In the genomic region with DNA sequence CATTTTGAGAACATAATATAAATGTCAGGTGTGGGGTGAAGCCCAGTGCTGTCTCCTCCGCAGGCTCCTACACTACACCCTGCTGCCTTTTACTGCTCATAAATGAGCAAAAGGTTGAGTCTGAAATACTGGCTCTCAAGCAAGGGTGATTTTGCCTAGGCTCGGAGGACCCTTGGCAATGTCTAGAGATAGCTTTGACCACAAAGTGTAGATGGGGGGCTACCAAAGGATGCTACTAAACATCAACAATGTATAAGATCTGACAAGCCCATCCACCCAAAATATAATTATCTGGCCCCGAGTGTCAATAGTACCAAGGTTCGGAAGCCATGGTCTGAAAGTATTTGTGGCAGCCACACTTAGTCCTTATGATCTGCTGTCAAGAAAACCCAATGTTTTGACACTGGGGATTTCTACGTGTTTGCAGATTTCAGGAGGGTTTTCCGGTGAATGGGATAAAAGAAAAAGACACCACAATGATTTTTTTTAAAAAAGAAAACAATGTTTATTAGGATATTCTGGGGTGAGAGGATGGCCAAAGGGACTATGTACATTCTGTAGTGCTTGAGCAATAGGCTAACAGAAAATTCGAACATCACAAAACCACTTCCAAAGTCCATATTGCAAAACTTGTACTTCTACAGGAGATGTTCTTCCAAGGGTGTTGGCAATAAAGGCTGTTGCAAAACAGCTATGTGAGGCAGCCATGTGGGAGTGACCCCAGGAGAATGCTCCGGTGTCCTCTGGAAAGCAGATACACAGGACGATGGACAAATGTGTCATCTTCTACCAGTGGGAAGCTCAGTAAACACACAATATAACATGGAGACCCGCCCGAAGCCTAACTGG, we compare ENCODE assay signal across 1 cellular context.
TF ChIP-seq lines count a peak whose summit lies in the region.

No MANE protein-coding gene starts in this region.

TF ChIP-seq in HepG2, 621 proteins besides CTCF, POLR2A, EP300 and RAD21 (continued from another document and continues in another):
- TF ChIP-seq, protein P1, sequence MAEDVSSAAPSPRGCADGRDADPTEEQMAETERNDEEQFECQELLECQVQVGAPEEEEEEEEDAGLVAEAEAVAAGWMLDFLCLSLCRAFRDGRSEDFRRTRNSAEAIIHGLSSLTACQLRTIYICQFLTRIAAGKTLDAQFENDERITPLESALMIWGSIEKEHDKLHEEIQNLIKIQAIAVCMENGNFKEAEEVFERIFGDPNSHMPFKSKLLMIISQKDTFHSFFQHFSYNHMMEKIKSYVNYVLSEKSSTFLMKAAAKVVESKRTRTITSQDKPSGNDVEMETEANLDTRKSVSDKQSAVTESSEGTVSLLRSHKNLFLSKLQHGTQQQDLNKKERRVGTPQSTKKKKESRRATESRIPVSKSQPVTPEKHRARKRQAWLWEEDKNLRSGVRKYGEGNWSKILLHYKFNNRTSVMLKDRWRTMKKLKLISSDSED (CRISPR knock-in tag; IDR thresholded peaks at IDR 0.05): no peak
- no peak for TF ChIP-seq ZNF619 (CRISPR knock-in tag; IDR thresholded peaks at IDR 0.05)
- no peak for TF ChIP-seq ZNF569 (CRISPR knock-in tag; IDR thresholded peaks at IDR 0.05; ENCODE audit: borderline replicate concordance)
- TF ChIP-seq, protein P2, sequence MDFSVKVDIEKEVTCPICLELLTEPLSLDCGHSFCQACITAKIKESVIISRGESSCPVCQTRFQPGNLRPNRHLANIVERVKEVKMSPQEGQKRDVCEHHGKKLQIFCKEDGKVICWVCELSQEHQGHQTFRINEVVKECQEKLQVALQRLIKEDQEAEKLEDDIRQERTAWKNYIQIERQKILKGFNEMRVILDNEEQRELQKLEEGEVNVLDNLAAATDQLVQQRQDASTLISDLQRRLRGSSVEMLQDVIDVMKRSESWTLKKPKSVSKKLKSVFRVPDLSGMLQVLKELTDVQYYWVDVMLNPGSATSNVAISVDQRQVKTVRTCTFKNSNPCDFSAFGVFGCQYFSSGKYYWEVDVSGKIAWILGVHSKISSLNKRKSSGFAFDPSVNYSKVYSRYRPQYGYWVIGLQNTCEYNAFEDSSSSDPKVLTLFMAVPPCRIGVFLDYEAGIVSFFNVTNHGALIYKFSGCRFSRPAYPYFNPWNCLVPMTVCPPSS (IDR thresholded peaks at IDR 0.05): no peak
- peak; percentile 54; the same call in 1 of the 2 replicates for TF ChIP-seq ZMYM2 (CRISPR knock-in tag; IDR thresholded peaks at IDR 0.05)
- TF ChIP-seq ZNF451 (CRISPR knock-in tag; IDR thresholded peaks at IDR 0.05): no peak
- TF ChIP-seq, protein P3, sequence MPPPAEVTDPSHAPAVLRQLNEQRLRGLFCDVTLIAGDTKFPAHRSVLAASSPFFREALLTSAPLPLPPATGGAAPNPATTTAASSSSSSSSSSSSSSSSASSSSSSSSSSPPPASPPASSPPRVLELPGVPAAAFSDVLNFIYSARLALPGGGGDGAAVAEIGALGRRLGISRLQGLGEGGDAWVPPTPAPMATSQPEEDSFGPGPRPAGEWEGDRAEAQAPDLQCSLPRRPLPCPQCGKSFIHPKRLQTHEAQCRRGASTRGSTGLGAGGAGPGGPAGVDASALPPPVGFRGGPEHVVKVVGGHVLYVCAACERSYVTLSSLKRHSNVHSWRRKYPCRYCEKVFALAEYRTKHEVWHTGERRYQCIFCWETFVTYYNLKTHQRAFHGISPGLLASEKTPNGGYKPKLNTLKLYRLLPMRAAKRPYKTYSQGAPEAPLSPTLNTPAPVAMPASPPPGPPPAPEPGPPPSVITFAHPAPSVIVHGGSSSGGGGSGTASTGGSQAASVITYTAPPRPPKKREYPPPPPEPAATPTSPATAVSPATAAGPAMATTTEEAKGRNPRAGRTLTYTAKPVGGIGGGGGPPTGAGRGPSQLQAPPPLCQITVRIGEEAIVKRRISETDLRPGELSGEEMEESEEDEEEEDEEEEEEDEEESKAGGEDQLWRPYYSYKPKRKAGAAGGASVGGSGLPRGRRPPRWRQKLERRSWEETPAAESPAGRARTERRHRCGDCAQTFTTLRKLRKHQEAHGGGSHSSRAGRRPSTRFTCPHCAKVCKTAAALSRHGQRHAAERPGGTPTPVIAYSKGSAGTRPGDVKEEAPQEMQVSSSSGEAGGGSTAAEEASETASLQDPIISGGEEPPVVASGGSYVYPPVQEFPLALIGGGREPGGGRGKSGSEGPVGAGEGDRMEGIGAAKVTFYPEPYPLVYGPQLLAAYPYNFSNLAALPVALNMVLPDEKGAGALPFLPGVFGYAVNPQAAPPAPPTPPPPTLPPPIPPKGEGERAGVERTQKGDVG (CRISPR knock-in tag; IDR thresholded peaks at IDR 0.05; ENCODE audit: borderline replicate concordance): no peak; the same call in 1 of the 2 replicates
- TF ChIP-seq FOXA1 (IDR thresholded peaks at IDR 0.05): no peak
- TF ChIP-seq FOXA1 (CRISPR knock-in tag; IDR thresholded peaks at IDR 0.05): peak; percentile 87
- no peak for TF ChIP-seq SOX6 (IDR thresholded peaks at IDR 0.05)
- peak; percentile 99 for TF ChIP-seq SOX6 (CRISPR knock-in tag; IDR thresholded peaks at IDR 0.05)
- peak; percentile 97 for TF ChIP-seq ZNF614 (CRISPR knock-in tag; IDR thresholded peaks at IDR 0.05; ENCODE audit: borderline replicate concordance)
- no peak for TF ChIP-seq ZNF432 (CRISPR knock-in tag; IDR thresholded peaks at IDR 0.05; ENCODE audit: borderline replicate concordance)
- no peak; the same call in 1 of the 2 replicates for TF ChIP-seq ZNF878 (CRISPR knock-in tag; IDR thresholded peaks at IDR 0.05)
- no peak for TF ChIP-seq ZNF768 (CRISPR knock-in tag; IDR thresholded peaks at IDR 0.05)
- no peak for TF ChIP-seq ZNF780A (CRISPR knock-in tag; IDR thresholded peaks at IDR 0.05)
- TF ChIP-seq, protein P4, sequence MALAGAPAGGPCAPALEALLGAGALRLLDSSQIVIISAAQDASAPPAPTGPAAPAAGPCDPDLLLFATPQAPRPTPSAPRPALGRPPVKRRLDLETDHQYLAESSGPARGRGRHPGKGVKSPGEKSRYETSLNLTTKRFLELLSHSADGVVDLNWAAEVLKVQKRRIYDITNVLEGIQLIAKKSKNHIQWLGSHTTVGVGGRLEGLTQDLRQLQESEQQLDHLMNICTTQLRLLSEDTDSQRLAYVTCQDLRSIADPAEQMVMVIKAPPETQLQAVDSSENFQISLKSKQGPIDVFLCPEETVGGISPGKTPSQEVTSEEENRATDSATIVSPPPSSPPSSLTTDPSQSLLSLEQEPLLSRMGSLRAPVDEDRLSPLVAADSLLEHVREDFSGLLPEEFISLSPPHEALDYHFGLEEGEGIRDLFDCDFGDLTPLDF (CRISPR knock-in tag; IDR thresholded peaks at IDR 0.05): no peak
- TF ChIP-seq, protein P5, sequence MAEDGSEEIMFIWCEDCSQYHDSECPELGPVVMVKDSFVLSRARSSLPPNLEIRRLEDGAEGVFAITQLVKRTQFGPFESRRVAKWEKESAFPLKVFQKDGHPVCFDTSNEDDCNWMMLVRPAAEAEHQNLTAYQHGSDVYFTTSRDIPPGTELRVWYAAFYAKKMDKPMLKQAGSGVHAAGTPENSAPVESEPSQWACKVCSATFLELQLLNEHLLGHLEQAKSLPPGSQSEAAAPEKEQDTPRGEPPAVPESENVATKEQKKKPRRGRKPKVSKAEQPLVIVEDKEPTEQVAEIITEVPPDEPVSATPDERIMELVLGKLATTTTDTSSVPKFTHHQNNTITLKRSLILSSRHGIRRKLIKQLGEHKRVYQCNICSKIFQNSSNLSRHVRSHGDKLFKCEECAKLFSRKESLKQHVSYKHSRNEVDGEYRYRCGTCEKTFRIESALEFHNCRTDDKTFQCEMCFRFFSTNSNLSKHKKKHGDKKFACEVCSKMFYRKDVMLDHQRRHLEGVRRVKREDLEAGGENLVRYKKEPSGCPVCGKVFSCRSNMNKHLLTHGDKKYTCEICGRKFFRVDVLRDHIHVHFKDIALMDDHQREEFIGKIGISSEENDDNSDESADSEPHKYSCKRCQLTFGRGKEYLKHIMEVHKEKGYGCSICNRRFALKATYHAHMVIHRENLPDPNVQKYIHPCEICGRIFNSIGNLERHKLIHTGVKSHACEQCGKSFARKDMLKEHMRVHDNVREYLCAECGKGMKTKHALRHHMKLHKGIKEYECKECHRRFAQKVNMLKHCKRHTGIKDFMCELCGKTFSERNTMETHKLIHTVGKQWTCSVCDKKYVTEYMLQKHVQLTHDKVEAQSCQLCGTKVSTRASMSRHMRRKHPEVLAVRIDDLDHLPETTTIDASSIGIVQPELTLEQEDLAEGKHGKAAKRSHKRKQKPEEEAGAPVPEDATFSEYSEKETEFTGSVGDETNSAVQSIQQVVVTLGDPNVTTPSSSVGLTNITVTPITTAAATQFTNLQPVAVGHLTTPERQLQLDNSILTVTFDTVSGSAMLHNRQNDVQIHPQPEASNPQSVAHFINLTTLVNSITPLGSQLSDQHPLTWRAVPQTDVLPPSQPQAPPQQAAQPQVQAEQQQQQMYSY (CRISPR knock-in tag; IDR thresholded peaks at IDR 0.05): no peak
- TF ChIP-seq GABPA (IDR thresholded peaks at IDR 0.05; ENCODE audit: low read depth, low read length): no peak
- TF ChIP-seq GABPA (CRISPR knock-in tag; IDR thresholded peaks at IDR 0.05; ENCODE audit: low read depth): peak; percentile 47
- TF ChIP-seq, protein P6, sequence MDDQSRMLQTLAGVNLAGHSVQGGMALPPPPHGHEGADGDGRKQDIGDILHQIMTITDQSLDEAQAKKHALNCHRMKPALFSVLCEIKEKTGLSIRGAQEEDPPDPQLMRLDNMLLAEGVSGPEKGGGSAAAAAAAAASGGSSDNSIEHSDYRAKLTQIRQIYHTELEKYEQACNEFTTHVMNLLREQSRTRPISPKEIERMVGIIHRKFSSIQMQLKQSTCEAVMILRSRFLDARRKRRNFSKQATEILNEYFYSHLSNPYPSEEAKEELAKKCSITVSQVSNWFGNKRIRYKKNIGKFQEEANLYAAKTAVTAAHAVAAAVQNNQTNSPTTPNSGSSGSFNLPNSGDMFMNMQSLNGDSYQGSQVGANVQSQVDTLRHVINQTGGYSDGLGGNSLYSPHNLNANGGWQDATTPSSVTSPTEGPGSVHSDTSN (CRISPR knock-in tag; IDR thresholded peaks at IDR 0.05; ENCODE audit: borderline replicate concordance): no peak
- peak; percentile 59; the same call in 1 of the 2 replicates for TF ChIP-seq PPARG (CRISPR knock-in tag; conservative IDR thresholded peaks at IDR 0.05)
- TF ChIP-seq ZNF777 (CRISPR knock-in tag; IDR thresholded peaks at IDR 0.05): no peak
- TF ChIP-seq, protein P7, sequence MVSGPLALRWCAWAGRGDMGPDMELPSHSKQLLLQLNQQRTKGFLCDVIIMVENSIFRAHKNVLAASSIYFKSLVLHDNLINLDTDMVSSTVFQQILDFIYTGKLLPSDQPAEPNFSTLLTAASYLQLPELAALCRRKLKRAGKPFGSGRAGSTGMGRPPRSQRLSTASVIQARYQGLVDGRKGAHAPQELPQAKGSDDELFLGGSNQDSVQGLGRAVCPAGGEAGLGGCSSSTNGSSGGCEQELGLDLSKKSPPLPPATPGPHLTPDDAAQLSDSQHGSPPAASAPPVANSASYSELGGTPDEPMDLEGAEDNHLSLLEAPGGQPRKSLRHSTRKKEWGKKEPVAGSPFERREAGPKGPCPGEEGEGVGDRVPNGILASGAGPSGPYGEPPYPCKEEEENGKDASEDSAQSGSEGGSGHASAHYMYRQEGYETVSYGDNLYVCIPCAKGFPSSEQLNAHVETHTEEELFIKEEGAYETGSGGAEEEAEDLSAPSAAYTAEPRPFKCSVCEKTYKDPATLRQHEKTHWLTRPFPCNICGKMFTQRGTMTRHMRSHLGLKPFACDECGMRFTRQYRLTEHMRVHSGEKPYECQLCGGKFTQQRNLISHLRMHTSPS (CRISPR knock-in tag; IDR thresholded peaks at IDR 0.05; ENCODE audit: low read depth): no peak
- TF ChIP-seq, protein P8, sequence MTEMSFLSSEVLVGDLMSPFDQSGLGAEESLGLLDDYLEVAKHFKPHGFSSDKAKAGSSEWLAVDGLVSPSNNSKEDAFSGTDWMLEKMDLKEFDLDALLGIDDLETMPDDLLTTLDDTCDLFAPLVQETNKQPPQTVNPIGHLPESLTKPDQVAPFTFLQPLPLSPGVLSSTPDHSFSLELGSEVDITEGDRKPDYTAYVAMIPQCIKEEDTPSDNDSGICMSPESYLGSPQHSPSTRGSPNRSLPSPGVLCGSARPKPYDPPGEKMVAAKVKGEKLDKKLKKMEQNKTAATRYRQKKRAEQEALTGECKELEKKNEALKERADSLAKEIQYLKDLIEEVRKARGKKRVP (CRISPR knock-in tag; IDR thresholded peaks at IDR 0.05): peak in 1 of 2 experiments; percentile 83; a peak in 2 of 4 replicates
- TF ChIP-seq, protein P9, sequence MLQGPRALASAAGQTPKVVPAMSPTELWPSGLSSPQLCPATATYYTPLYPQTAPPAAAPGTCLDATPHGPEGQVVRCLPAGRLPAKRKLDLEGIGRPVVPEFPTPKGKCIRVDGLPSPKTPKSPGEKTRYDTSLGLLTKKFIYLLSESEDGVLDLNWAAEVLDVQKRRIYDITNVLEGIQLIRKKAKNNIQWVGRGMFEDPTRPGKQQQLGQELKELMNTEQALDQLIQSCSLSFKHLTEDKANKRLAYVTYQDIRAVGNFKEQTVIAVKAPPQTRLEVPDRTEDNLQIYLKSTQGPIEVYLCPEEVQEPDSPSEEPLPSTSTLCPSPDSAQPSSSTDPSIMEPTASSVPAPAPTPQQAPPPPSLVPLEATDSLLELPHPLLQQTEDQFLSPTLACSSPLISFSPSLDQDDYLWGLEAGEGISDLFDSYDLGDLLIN (CRISPR knock-in tag; IDR thresholded peaks at IDR 0.05; ENCODE audit: borderline replicate concordance): no peak
- no peak for TF ChIP-seq CHCHD3 (CRISPR knock-in tag; IDR thresholded peaks at IDR 0.05)
- TF ChIP-seq HNRNPK (IDR thresholded peaks at IDR 0.05; ENCODE audit: low read depth, low read length, poor library complexity, severe bottlenecking): no peak
- TF ChIP-seq ZNF235 (CRISPR knock-in tag; IDR thresholded peaks at IDR 0.05; ENCODE audit: borderline replicate concordance): no peak
- TF ChIP-seq, protein P10, sequence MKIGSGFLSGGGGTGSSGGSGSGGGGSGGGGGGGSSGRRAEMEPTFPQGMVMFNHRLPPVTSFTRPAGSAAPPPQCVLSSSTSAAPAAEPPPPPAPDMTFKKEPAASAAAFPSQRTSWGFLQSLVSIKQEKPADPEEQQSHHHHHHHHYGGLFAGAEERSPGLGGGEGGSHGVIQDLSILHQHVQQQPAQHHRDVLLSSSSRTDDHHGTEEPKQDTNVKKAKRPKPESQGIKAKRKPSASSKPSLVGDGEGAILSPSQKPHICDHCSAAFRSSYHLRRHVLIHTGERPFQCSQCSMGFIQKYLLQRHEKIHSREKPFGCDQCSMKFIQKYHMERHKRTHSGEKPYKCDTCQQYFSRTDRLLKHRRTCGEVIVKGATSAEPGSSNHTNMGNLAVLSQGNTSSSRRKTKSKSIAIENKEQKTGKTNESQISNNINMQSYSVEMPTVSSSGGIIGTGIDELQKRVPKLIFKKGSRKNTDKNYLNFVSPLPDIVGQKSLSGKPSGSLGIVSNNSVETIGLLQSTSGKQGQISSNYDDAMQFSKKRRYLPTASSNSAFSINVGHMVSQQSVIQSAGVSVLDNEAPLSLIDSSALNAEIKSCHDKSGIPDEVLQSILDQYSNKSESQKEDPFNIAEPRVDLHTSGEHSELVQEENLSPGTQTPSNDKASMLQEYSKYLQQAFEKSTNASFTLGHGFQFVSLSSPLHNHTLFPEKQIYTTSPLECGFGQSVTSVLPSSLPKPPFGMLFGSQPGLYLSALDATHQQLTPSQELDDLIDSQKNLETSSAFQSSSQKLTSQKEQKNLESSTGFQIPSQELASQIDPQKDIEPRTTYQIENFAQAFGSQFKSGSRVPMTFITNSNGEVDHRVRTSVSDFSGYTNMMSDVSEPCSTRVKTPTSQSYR (CRISPR knock-in tag; IDR thresholded peaks at IDR 0.05; ENCODE audit: borderline replicate concordance): peak; percentile 72; the same call in 1 of the 2 replicates
- TF ChIP-seq, protein P11, sequence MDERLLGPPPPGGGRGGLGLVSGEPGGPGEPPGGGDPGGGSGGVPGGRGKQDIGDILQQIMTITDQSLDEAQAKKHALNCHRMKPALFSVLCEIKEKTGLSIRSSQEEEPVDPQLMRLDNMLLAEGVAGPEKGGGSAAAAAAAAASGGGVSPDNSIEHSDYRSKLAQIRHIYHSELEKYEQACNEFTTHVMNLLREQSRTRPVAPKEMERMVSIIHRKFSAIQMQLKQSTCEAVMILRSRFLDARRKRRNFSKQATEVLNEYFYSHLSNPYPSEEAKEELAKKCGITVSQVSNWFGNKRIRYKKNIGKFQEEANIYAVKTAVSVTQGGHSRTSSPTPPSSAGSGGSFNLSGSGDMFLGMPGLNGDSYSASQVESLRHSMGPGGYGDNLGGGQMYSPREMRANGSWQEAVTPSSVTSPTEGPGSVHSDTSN (CRISPR knock-in tag; IDR thresholded peaks at IDR 0.05): no peak
- TF ChIP-seq ZNF674 (CRISPR knock-in tag; IDR thresholded peaks at IDR 0.05; ENCODE audit: low read depth): no peak
- TF ChIP-seq SMAD9 (CRISPR knock-in tag; IDR thresholded peaks at IDR 0.05): no peak
